In genomic region chr12:92444763-92445162, GRCh38 we compare ENCODE assay signal across 8 cellular contexts.
A peak's percentile ranks its signal among the peaks of the same experiment; 100 is the strongest.
DNase-seq lines count a peak whose midpoint lies in the region; ATAC-seq and TF ChIP-seq lines count a peak whose summit lies in the region.

No MANE protein-coding gene starts in this region.

- no peak overlapping the region for H3K4me3 Mint-ChIP-seq in activated T-cell treated with anti-CD3 and anti-CD28 coated beads, Interleukin-2, amount 50 U/mL, for 4 hours

- H3K4me1 Mint-ChIP-seq in activated T-cell treated with anti-CD3 and anti-CD28 coated beads, Interleukin-2, amount 50 U/mL, for 4 hours (ENCODE audit: low read depth) = peaks cover 48% of the 10 kb centered on the region

- no peak for TF ChIP-seq CTCF in GM12865 (IDR thresholded peaks at IDR 0.05; ENCODE audit: insufficient read depth, low read depth, low read length, missing control alignments)

- H3K36me3 Mint-ChIP-seq in activated T-cell treated with anti-CD3 and anti-CD28 coated beads, Interleukin-2, amount 50 U/mL, for 4 hours (ENCODE audit: insufficient read depth) = no peaks in the 10 kb centered on the region

- in situ Hi-C loops in KBM-7 (cut with MboI; ENCODE audit: low pct_unique_long_range_greater_than_20kb, low sequenced_read_pairs) = no loop called here

- peak; percentile 76 for DNase-seq in GM12865 (ENCODE audit: low read depth)
- DNase-seq in KBM-7 = peak; percentile 68
- no peak for DNase-seq in left lobe of liver (ENCODE audit: low spot score)
- no peak for DNase-seq in stimulated activated naive CD4-positive, alpha-beta T cell treated with Interleukin-2 at 50 U/mL for 16 hours (lab: John Stamatoyannopoulos, UW)
- DNase-seq in activated T-cell treated with anti-CD3 and anti-CD28 coated beads, Interleukin-2, amount 50 U/mL, for 4 hours = no peak
- no peak for DNase-seq in DMS153 treated with DMSO at 0.1 percent for 48 hours (lab: John Stamatoyannopoulos, UW; ENCODE audit: unreplicated experiment)
- DNase-seq in stimulated activated CD4-positive, alpha-beta T cell treated with anti-CD3 and anti-CD28 coated beads, Interleukin-12 subunit alpha, Interleukin-12 subunit beta, amount 100 ng/mL, for 4 hours = no peak

- ATAC-seq in GM21786 (IDR thresholded peaks at IDR 0.05; ENCODE audit: unreplicated experiment) (peak; percentile 25), left lobe of liver (peak; percentile 46)
- no peak for ATAC-seq in activated T-cell treated with anti-CD3 and anti-CD28 coated beads, Interleukin-2, amount 50 U/mL, for 4 hours

- H3K27me3 Mint-ChIP-seq in activated T-cell treated with anti-CD3 and anti-CD28 coated beads, Interleukin-2, amount 50 U/mL, for 4 hours (ENCODE audit: low read depth) = no peaks in the 10 kb centered on the region

- peak overlapping the region; percentile 33 for H3K4me3 ChIP-seq in GM12865 (ENCODE audit: low read depth, low read length)

- no peaks in the 10 kb centered on the region for H3K9me3 Mint-ChIP-seq in activated T-cell treated with anti-CD3 and anti-CD28 coated beads, Interleukin-2, amount 50 U/mL, for 4 hours

Comparison
In these comparisons a context has a peak if more than half of its experiments do, and no peak if none do; other contexts are left out.
1. DNase-seq: peak in GM12865 (single experiment) and KBM-7 (single experiment); none in left lobe of liver (single experiment), stimulated activated naive CD4-positive, alpha-beta T cell treated with Interleukin-2 at 50 U/mL for 16 hours (single experiment), activated T-cell treated with anti-CD3 and anti-CD28 coated beads, Interleukin-2, amount 50 U/mL, for 4 hours (single experiment), DMS153 treated with DMSO at 0.1 percent for 48 hours (single experiment) and stimulated activated CD4-positive, alpha-beta T cell treated with anti-CD3 and anti-CD28 coated beads, Interleukin-12 subunit alpha, Interleukin-12 subunit beta, amount 100 ng/mL, for 4 hours (single experiment).
2. ATAC-seq: peak in GM21786 (single experiment) and left lobe of liver (single experiment); none in activated T-cell treated with anti-CD3 and anti-CD28 coated beads, Interleukin-2, amount 50 U/mL, for 4 hours (0 of 2).